In genomic region chr16:4511441-4512082, GRCh38 we compare ENCODE assay signal across 9 cellular contexts. TPM values are rescaled to one million over a fixed set of nuclear protein-coding genes. Genes with fewer than 3 reads are reported as not detected.
DNase-seq lines count a peak whose midpoint lies in the region; ATAC-seq lines count a peak whose summit lies in the region.
"Had no signal": no experiment of that assay in that cellular context is flagged by ENCODE, and none has a peak within 500 bp of the region (broad histone marks: within the 10 kb centered on the region; RNA-seq: fewer than 3 reads in every experiment).

No MANE protein-coding gene starts in this region.

- H3K9me3 ChIP-seq in adipocyte (ENCODE audit: control insufficient read depth, low read length) = no peaks in the 10 kb centered on the region
- no peaks in the 10 kb centered on the region for H3K9me3 ChIP-seq in right cardiac atrium (ENCODE audit: control insufficient read depth, low read length)

- no peak overlapping the region for H3K9ac ChIP-seq in adipocyte (ENCODE audit: low read length)

- peak overlapping the region; percentile 71 for H3K27ac ChIP-seq in right cardiac atrium (ENCODE audit: low read length)

- no peak overlapping the region for H3K4me3 Mint-ChIP-seq in activated CD4-positive, alpha-beta T cell treated with anti-CD3 and anti-CD28 coated beads for 36 hours
- H3K4me3 Mint-ChIP-seq: activated T-cell treated with anti-CD3 and anti-CD28 coated beads, Interleukin-2, amount 50 U/mL, for 72 hours had no signal

- no peak overlapping the region for H3K27ac Mint-ChIP-seq in activated CD4-positive, alpha-beta T cell treated with anti-CD3 and anti-CD28 coated beads for 36 hours

- H3K36me3 Mint-ChIP-seq in activated CD4-positive, alpha-beta T cell treated with anti-CD3 and anti-CD28 coated beads for 36 hours (ENCODE audit: low read depth) = peaks cover 50% of the 10 kb centered on the region

- WGBS in right cardiac atrium = 65% methylated on average over 9 of the region's 9 CpGs

- no peaks in the 10 kb centered on the region for H3K9me3 Mint-ChIP-seq in activated CD4-positive, alpha-beta T cell treated with anti-CD3 and anti-CD28 coated beads for 36 hours (ENCODE audit: low read depth)
- H3K9me3 Mint-ChIP-seq: activated T-cell treated with anti-CD3 and anti-CD28 coated beads, Interleukin-2, amount 50 U/mL, for 72 hours had no signal

- POLR2A ChIA-PET in activated CD4-positive, alpha-beta T cell treated with anti-CD3 and anti-CD28 coated beads for 36 hours (lab: Charles Lee) = no interaction called here

- H3K4me1 ChIP-seq in adipocyte (ENCODE audit: control insufficient read depth, insufficient read depth, low read length) (peaks cover 8% of the 10 kb centered on the region), right cardiac atrium (ENCODE audit: control insufficient read depth, insufficient read depth, low read length) (peaks cover 16% of the 10 kb centered on the region)

- peaks cover 41% of the 10 kb centered on the region for H3K4me1 Mint-ChIP-seq in activated CD4-positive, alpha-beta T cell treated with anti-CD3 and anti-CD28 coated beads for 36 hours

- CTCF ChIA-PET in activated CD4-positive, alpha-beta T cell treated with anti-CD3 and anti-CD28 coated beads for 36 hours (lab: Charles Lee) = interaction anchor here (0.5 to 1.4 kb wide), 3 partner anchors 23 to 95 kb away, joined by 3 to 5 read pairs (median 4); no protein-coding TSS in a partner anchor

- peak; percentile 52 for DNase-seq in activated CD4-positive, alpha-beta T cell treated with anti-CD3 and anti-CD28 coated beads for 36 hours
- DNase-seq in activated CD4-positive, alpha-beta T cell treated with anti-CD3 and anti-CD28 coated beads for 4 hours = no peak
- DNase-seq in NCI-H146 treated with DMSO at 0.1 percent for 48 hours (lab: John Stamatoyannopoulos, UW; ENCODE audit: unreplicated experiment) (peak; percentile 35), adipocyte (ENCODE audit: low read depth) (peak; percentile 53), right cardiac atrium (peak; percentile 42 to 79 (median 77)), sciatic nerve (ENCODE audit: low spot score) (no peak), posterior vena cava (ENCODE audit: low spot score) (no peak)

- no peak overlapping the region for H3K4me3 ChIP-seq in adipocyte (ENCODE audit: low read length)
- no peak overlapping the region for H3K4me3 ChIP-seq in right cardiac atrium (ENCODE audit: low read length)

- no peaks in the 10 kb centered on the region for H3K27me3 ChIP-seq in adipocyte (replicated peaks; ENCODE audit: control insufficient read depth, insufficient read depth, low read length)
- H3K27me3 ChIP-seq in right cardiac atrium (ENCODE audit: control insufficient read depth, insufficient read depth) = no peaks in the 10 kb centered on the region

- no peaks in the 10 kb centered on the region for H3K27me3 Mint-ChIP-seq in activated CD4-positive, alpha-beta T cell treated with anti-CD3 and anti-CD28 coated beads for 36 hours

- intact Hi-C loops in activated CD4-positive, alpha-beta T cell treated with anti-CD3 and anti-CD28 coated beads for 36 hours (cut with DNase I, micrococcal nuclease) = no loop called here
- intact Hi-C loops in right cardiac atrium (cut with DNase I) = loop anchor here in 3 of 4 donors (5.0 to 10.0 kb wide), 3 partner anchors 36 to 103 kb away; partner anchors contain the start of gene UBALD1 (in 1 of the 3)
- intact Hi-C loops in sciatic nerve (cut with DNase I) = loop anchor here (5.0 kb wide), 1 partner anchor 36 kb away; no protein-coding TSS in a partner anchor
- intact Hi-C loops in posterior vena cava (cut with DNase I) = no loop called here

- peaks cover 68% of the 10 kb centered on the region for H3K36me3 ChIP-seq in adipocyte (ENCODE audit: control insufficient read depth, insufficient read depth, low read length, severe bottlenecking)

- ATAC-seq in activated CD4-positive, alpha-beta T cell treated with anti-CD3 and anti-CD28 coated beads for 36 hours = peak; percentile 25
- ATAC-seq in right cardiac atrium = peak; percentile 46 to 47
- ATAC-seq in sciatic nerve = peak; percentile 14
- ATAC-seq in GM21529 (IDR thresholded peaks at IDR 0.05; ENCODE audit: unreplicated experiment) = no peak
- ATAC-seq: activated T-cell treated with anti-CD3 and anti-CD28 coated beads, Interleukin-2, amount 50 U/mL, for 72 hours had no signal

RNA-seq across cellular contexts. Expression of gene CDIP1, which starts 27.0 kb away (rescaled TPM):
- total RNA-seq in activated CD4-positive, alpha-beta T cell treated with anti-CD3 and anti-CD28 coated beads for 36 hours = 10 to 100 TPM; 28.3 to 30.2 TPM
- total RNA-seq in right cardiac atrium = 10 to 100 TPM; 34.2 to 46.8 (median 42.9) TPM
- polyA plus RNA-seq in right cardiac atrium = 36.8 TPM
- 40.6 TPM for total RNA-seq in sciatic nerve
- total RNA-seq in posterior vena cava = 10 to 100 TPM; 19.4 to 21.1 TPM

RNA-seq across cellular contexts. Expression of gene HMOX2, which starts 35.4 kb away (rescaled TPM):
- 10 to 100 TPM; 67.7 to 80.2 TPM for total RNA-seq in activated CD4-positive, alpha-beta T cell treated with anti-CD3 and anti-CD28 coated beads for 36 hours
- total RNA-seq in right cardiac atrium = 100 to 1,000 TPM in 1 of 4 donors, 10 to 100 TPM in 3; 89.6 to 104 (median 93.5) TPM
- polyA plus RNA-seq in right cardiac atrium = 109 TPM
- 26.3 TPM for total RNA-seq in sciatic nerve
- total RNA-seq in posterior vena cava = 10 to 100 TPM; 28.3 to 30.5 TPM

RNA-seq across cellular contexts. Expression of gene NMRAL1, which starts 37.1 kb away (rescaled TPM):
- 10 to 100 TPM; 27.1 to 29.5 TPM for total RNA-seq in activated CD4-positive, alpha-beta T cell treated with anti-CD3 and anti-CD28 coated beads for 36 hours
- total RNA-seq in right cardiac atrium (10 to 100 TPM; 23.1 to 31.7 (median 27.1) TPM), sciatic nerve (32.8 TPM), posterior vena cava (10 to 100 TPM; 18.8 to 25.3 TPM)
- polyA plus RNA-seq in right cardiac atrium = 26.6 TPM

RNA-seq across cellular contexts. Expression of gene C16orf96, which starts 44.6 kb away (rescaled TPM):
- under 1 TPM; 0.09 to 0.18 TPM for total RNA-seq in activated CD4-positive, alpha-beta T cell treated with anti-CD3 and anti-CD28 coated beads for 36 hours
- under 1 TPM in 3 of 4 donors, not detected in 1; 0.08 to 0.09 (median 0.08) TPM for total RNA-seq in right cardiac atrium
- polyA plus RNA-seq in right cardiac atrium = 0.02 TPM
- 0.22 TPM for total RNA-seq in sciatic nerve
- under 1 TPM; 0.09 to 0.10 TPM for total RNA-seq in posterior vena cava

Comparison
In these comparisons a context has a peak if more than half of its experiments do, and no peak if none do; other contexts are left out.
1. DNase-seq: peak in activated CD4-positive, alpha-beta T cell treated with anti-CD3 and anti-CD28 coated beads for 36 hours (single experiment), NCI-H146 treated with DMSO at 0.1 percent for 48 hours (single experiment), adipocyte (single experiment) and right cardiac atrium (3 of 3); none in activated CD4-positive, alpha-beta T cell treated with anti-CD3 and anti-CD28 coated beads for 4 hours (0 of 2), sciatic nerve (single experiment) and posterior vena cava (single experiment).
2. intact Hi-C loops: an anchor here in right cardiac atrium (5.0 to 10.0 kb wide) and sciatic nerve (5.0 kb wide); none called in activated CD4-positive, alpha-beta T cell treated with anti-CD3 and anti-CD28 coated beads for 36 hours and posterior vena cava.